26 cellular contexts compared by ENCODE assay signal in the genomic region with DNA sequence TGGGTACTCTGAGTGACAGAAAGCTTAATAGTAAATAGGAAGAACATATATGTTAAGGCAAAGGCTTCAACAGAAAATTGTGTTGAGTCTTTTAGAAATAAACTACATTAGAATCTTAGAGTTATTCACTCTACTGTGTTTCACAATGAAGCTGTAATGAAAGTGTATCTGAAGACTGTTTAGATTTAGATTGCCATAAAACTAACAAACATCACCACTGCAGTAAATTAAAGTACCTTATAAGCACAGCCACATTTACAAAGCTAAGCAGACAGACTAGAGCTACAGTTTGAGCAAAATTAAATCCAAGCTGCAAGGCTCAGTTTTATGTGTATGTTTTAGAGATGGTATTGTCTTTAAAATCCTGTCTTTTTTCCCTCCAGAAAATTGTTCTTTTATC.
"Had no signal": no experiment of that assay in that cellular context is flagged by ENCODE, and none has a peak within 500 bp of the region (broad histone marks: within the 10 kb centered on the region; RNA-seq: fewer than 3 reads in every experiment).

No MANE protein-coding gene starts in this region.

- DNase-seq: activated CD4-positive, alpha-beta memory T cell treated with anti-CD3 and anti-CD28 coated beads, Interleukin-2, amount 10 ng/mL, durations not matched to agents 7 days and 5 days; activated CD4-positive, alpha-beta T cell treated with anti-CD3 and anti-CD28 coated beads for 36 hours; activated CD4-positive, alpha-beta T cell treated with anti-CD3 and anti-CD28 coated beads, Interleukin-2, amount 10 ng/mL, durations not matched to agents 24 days and 14 days; activated CD4-positive, CD25-positive, alpha-beta regulatory T cell; activated CD4-positive, CD25-positive, alpha-beta regulatory T cell treated with anti-CD3 and anti-CD28 coated beads, Interleukin-2, amount 50 U/mL, for 72 hours; activated CD8-positive, alpha-beta memory T cell treated with anti-CD3 and anti-CD28 coated beads, Interleukin-2, amount 50 U/mL, for 48 hours; activated gamma-delta T cell; activated naive CD4-positive, alpha-beta T cell; activated naive CD4-positive, alpha-beta T cell treated with anti-CD3 and anti-CD28 coated beads, Interleukin-2, amount 50 U/mL, for 16 hours; activated T-cell treated with anti-CD3 and anti-CD28 coated beads for 4 hours; activated T-cell treated with anti-CD3 and anti-CD28 coated beads, Interleukin-2, amount 50 U/mL, for 24 hours; activated T-cell treated with anti-CD3 and anti-CD28 coated beads, Interleukin-2, amount 50 U/mL, for 72 hours; amniotic stem cell; anterior cingulate cortex; brain microvascular endothelial cell; effector CD4-positive, alpha-beta T cell; effector memory CD8-positive, alpha-beta T cell; erythroblast; foreskin fibroblast; head of caudate nucleus; T-helper 1 cell; T-helper 17 cell; T1000; WERI-Rb-1 had no signal

- H3K27ac ChIP-seq: brain microvascular endothelial cell, coronary artery, esophagus muscularis mucosa, WERI-Rb-1 had no signal

- ATAC-seq: activated CD4-positive, alpha-beta T cell treated with anti-CD3 and anti-CD28 coated beads for 36 hours; activated T-cell treated with anti-CD3 and anti-CD28 coated beads, Interleukin-2, amount 50 U/mL, for 72 hours; effector memory CD8-positive, alpha-beta T cell; T-helper 17 cell had no signal

- H3K9me3 ChIP-seq: esophagus muscularis mucosa had no signal

- H3K36me3 ChIP-seq: brain microvascular endothelial cell had no signal

- H3K4me3 ChIP-seq: coronary artery, esophagus muscularis mucosa had no signal

- H3K27me3 ChIP-seq: brain microvascular endothelial cell, esophagus muscularis mucosa had no signal
